Comparison of ENCODE assay signal across 6 cellular contexts in genomic region chr3:130140756-130141155, GRCh38. TPM values are rescaled to one million over a fixed set of nuclear protein-coding genes. Genes with fewer than 3 reads are reported as not detected.
"Had no signal": no experiment of that assay in that cellular context is flagged by ENCODE, and none has a peak within 500 bp of the region (broad histone marks: within the 10 kb centered on the region; RNA-seq: fewer than 3 reads in every experiment).

No MANE protein-coding gene starts in this region.

RNA-seq across cellular contexts. Expression of gene ALG1L2, which starts 59.1 kb away (rescaled TPM):
- total RNA-seq: activated T-helper 1 cell treated with anti-CD3 and anti-CD28 coated beads, Interleukin-12 subunit alpha, Interleukin-12 subunit beta, Interleukin-2, Interleukin-4 antibody, amounts not matched to agents 30 ng/mL and 10 ng/mL and 1 ng/mL, durations not matched to agents 14 hours and 24 hours and 36 hours; cardiac septum; left ventricle myocardium superior; osteoblast; psoas muscle; thoracic aorta had no signal
- polyA plus RNA-seq: psoas muscle had no signal
